ENCODE assay signal across 8 cellular contexts in the genomic region with DNA sequence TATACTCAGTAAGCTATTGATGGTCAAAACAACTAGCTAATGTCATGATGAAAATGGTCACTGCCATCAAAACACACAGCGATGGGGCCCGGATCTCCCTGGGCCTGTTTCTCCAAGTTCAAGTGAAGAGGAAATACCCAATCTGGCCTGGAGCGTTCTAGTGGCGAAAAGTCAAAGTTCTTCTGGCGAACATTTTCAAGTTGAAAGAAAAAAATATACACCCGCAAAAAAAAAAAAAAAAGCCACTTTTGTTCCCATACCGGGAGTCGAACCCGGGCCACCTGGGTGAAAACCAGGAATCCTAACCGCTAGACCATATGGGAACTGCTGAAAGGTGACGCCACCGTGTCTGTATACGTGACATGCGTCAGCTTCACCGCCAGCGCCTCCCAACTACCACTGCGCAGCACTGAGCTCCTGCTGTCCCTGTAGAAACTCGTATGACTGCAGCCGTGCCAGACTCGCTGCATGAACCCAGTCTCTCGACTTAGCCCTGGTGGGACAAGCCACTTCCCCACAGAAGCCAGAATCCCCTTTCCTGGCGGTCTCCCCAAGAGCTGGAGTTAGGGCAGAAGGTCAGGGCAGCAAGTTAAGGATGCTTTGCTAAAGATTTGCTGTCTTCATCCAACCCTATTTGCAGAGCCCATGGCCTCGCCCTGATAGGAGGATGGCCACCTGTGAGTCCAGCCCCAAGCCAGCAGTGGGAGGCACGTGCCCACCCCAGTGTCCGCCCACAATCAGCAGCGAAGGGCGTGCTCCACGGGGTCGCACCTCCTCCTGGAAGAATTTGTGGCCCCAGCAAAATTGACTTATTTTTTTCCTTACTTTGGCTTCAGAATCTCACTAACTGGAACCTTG. TPM values are rescaled to one million over a fixed set of nuclear protein-coding genes. Genes with fewer than 3 reads are reported as not detected.
A peak's percentile ranks its signal among the peaks of the same experiment; 100 is the strongest.
DNase-seq lines count a peak whose midpoint lies in the region; ATAC-seq and TF ChIP-seq lines count a peak whose summit lies in the region.

No MANE protein-coding gene starts in this region.

- H3K36me3 Mint-ChIP-seq in HFFc6 (ENCODE audit: low read depth): peaks cover 8% of the 10 kb centered on the region; the same call in 1 of the 2 replicates
- H3K36me3 Mint-ChIP-seq in activated naive CD4-positive, alpha-beta T cell treated with anti-CD3 and anti-CD28 coated beads, Interleukin-2, amount 50 U/mL, for 72 hours: peaks cover 5 to 8% of the 10 kb centered on the region in 2 donors

- TF ChIP-seq CTCF in HFFc6 (IDR thresholded peaks at IDR 0.05): peak; percentile 35

- H3K4me3 Mint-ChIP-seq in HFFc6: peak overlapping the region; percentile 74

- DNase-seq in Ammon's horn (ENCODE audit: low spot score) (peak; percentile 87), HFFc6 (peak; percentile 72), glomerular visceral epithelial cell (ENCODE audit: extremely low spot score) (peak; percentile 90), occipital lobe (lab: John Stamatoyannopoulos, UW) (peak; percentile 62), OCI-M1 (lab: John Stamatoyannopoulos, UW) (no peak), OCI-M2 (lab: John Stamatoyannopoulos, UW; ENCODE audit: unreplicated experiment) (no peak)
- DNase-seq in activated naive CD4-positive, alpha-beta T cell treated with anti-CD3 and anti-CD28 coated beads, Interleukin-2, amount 50 U/mL, for 72 hours (ENCODE audit: low spot score in 2 of 2): peak in 1 of 2 donors; percentile 41

- H3K9me3 Mint-ChIP-seq in HFFc6: no peaks in the 10 kb centered on the region; the same call in 1 of the 2 replicates
- no peaks in the 10 kb centered on the region for H3K9me3 Mint-ChIP-seq in activated naive CD4-positive, alpha-beta T cell treated with anti-CD3 and anti-CD28 coated beads, Interleukin-2, amount 50 U/mL, for 72 hours

- no peak for ATAC-seq in activated naive CD4-positive, alpha-beta T cell treated with anti-CD3 and anti-CD28 coated beads, Interleukin-2, amount 50 U/mL, for 72 hours

- peaks cover 9% of the 10 kb centered on the region for H3K27me3 Mint-ChIP-seq in HFFc6 (ENCODE audit: insufficient read depth)

- peaks cover 41% of the 10 kb centered on the region for H3K4me1 Mint-ChIP-seq in HFFc6 (ENCODE audit: low read depth)

- H3K27ac Mint-ChIP-seq in HFFc6: peak overlapping the region; percentile 77
- peak overlapping the region; percentile 22 to 92 for H3K27ac Mint-ChIP-seq in activated naive CD4-positive, alpha-beta T cell treated with anti-CD3 and anti-CD28 coated beads, Interleukin-2, amount 50 U/mL, for 72 hours

TF ChIP-seq in PFSK-1, 5 proteins besides CTCF, POLR2A, EP300 and RAD21:
- TF ChIP-seq SIN3A (IDR thresholded peaks at IDR 0.05; ENCODE audit: borderline replicate concordance, insufficient read depth, low read length) (no peak), FOXP2 (optimal IDR thresholded peaks at IDR 0.05; ENCODE audit: borderline replicate concordance, extremely low read depth, extremely low read length, insufficient read depth) (peak; percentile 19), TAF1 (IDR thresholded peaks at IDR 0.05; ENCODE audit: borderline replicate concordance, insufficient read depth, low read length) (no peak), POLR2AphosphoS5 (IDR thresholded peaks at IDR 0.05; ENCODE audit: low read depth, low read length) (no peak)
- TF ChIP-seq, protein P1, sequence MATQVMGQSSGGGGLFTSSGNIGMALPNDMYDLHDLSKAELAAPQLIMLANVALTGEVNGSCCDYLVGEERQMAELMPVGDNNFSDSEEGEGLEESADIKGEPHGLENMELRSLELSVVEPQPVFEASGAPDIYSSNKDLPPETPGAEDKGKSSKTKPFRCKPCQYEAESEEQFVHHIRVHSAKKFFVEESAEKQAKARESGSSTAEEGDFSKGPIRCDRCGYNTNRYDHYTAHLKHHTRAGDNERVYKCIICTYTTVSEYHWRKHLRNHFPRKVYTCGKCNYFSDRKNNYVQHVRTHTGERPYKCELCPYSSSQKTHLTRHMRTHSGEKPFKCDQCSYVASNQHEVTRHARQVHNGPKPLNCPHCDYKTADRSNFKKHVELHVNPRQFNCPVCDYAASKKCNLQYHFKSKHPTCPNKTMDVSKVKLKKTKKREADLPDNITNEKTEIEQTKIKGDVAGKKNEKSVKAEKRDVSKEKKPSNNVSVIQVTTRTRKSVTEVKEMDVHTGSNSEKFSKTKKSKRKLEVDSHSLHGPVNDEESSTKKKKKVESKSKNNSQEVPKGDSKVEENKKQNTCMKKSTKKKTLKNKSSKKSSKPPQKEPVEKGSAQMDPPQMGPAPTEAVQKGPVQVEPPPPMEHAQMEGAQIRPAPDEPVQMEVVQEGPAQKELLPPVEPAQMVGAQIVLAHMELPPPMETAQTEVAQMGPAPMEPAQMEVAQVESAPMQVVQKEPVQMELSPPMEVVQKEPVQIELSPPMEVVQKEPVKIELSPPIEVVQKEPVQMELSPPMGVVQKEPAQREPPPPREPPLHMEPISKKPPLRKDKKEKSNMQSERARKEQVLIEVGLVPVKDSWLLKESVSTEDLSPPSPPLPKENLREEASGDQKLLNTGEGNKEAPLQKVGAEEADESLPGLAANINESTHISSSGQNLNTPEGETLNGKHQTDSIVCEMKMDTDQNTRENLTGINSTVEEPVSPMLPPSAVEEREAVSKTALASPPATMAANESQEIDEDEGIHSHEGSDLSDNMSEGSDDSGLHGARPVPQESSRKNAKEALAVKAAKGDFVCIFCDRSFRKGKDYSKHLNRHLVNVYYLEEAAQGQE (IDR thresholded peaks at IDR 0.05; ENCODE audit: insufficient read depth in 1 of 2, low read depth in 2 of 2, low read length in 2 of 2): no peak
TF ChIP-seq in PFSK-1: peak in this region for 1.

RNA-seq across cellular contexts. Expression of a gene that starts 5.6 kb away (rescaled TPM):
- 100 to 1,000 TPM in 1 of 6 experiments, 10 to 100 TPM in 5; 79.9 to 103 (median 90.4) TPM for total RNA-seq in HFFc6 (2021; fragmentation: NEBNext Ultra II Directional; extraction: Animal tissue kit (Norgen Biotek cat#: 25700))
- polyA plus RNA-seq in PFSK-1 (2012; ENCODE audit: insufficient read length, low read depth): 318 TPM
- total RNA-seq in activated naive CD4-positive, alpha-beta T cell treated with anti-CD3 and anti-CD28 coated beads, Interleukin-2, amount 50 U/mL, for 72 hours: 100 to 1,000 TPM in 1 of 2 donors, 10 to 100 TPM in 1; 91.0 to 106 TPM
- 36.7 TPM for total RNA-seq in occipital lobe

RNA-seq across cellular contexts. Expression of a gene that starts 18.8 kb away (rescaled TPM):
- total RNA-seq in HFFc6 (2021; fragmentation: NEBNext Ultra II Directional; extraction: Animal tissue kit (Norgen Biotek cat#: 25700)): 10 to 100 TPM; 15.5 to 18.9 (median 17.5) TPM
- 15.8 TPM for polyA plus RNA-seq in PFSK-1 (2012; ENCODE audit: insufficient read length, low read depth)
- total RNA-seq in activated naive CD4-positive, alpha-beta T cell treated with anti-CD3 and anti-CD28 coated beads, Interleukin-2, amount 50 U/mL, for 72 hours: 10 to 100 TPM; 28.3 to 62.1 TPM
- 16.7 TPM for total RNA-seq in occipital lobe

Comparison
In these comparisons a context has a peak if more than half of its experiments do, and no peak if none do; other contexts are left out.
1. DNase-seq: peak in Ammon's horn (single experiment), HFFc6 (single experiment), glomerular visceral epithelial cell (single experiment) and occipital lobe (single experiment); none in OCI-M1 (single experiment) and OCI-M2 (single experiment).